ENCODE assay signal across 8 cellular contexts in genomic region chr16:50665128-50665878, GRCh38. TPM values are rescaled to one million over a fixed set of nuclear protein-coding genes. Genes with fewer than 3 reads are reported as not detected.
DNase-seq lines count a peak whose midpoint lies in the region; TF ChIP-seq lines count a peak whose summit lies in the region.

No MANE protein-coding gene starts in this region.

- H4K20me1 ChIP-seq in MM.1S (ENCODE audit: insufficient read depth, low read length): no peaks in the 10 kb centered on the region

- no peaks in the 10 kb centered on the region for H3K9me3 ChIP-seq in MM.1S (replicated peaks; ENCODE audit: insufficient read depth, low read length)
- no peaks in the 10 kb centered on the region for H3K9me3 ChIP-seq in uterus

- DNase-seq in NCI-H2196 (lab: John Stamatoyannopoulos, UW; ENCODE audit: unreplicated experiment): peak; percentile 61
- DNase-seq in NCI-H2196 treated with DMSO at 0.1 percent for 48 hours (lab: John Stamatoyannopoulos, UW; ENCODE audit: unreplicated experiment): no peak
- DNase-seq in MM.1S: peak; percentile 52
- DNase-seq in T1000 (lab: John Stamatoyannopoulos, UW): peak; percentile 45
- peak; percentile 75 for DNase-seq in astrocyte of the spinal cord (ENCODE audit: low read depth, low spot score)
- peak; percentile 37 to 54 for DNase-seq in hippocampal formation (lab: John Stamatoyannopoulos, UW)
- DNase-seq in renal cortical epithelial cell (ENCODE audit: low read depth): peak; percentile 34
- peak; percentile 75 to 85 for DNase-seq in uterus

- no peaks in the 10 kb centered on the region; the same call in 1 of the 2 replicates for H3F3A ChIP-seq in MM.1S (ENCODE audit: insufficient read depth, low read length)

- in situ Hi-C loops in astrocyte of the spinal cord (cut with HindIII; ENCODE audit: low sequenced_read_pairs): no loop called here

- H3K36me3 ChIP-seq in MM.1S (replicated peaks; ENCODE audit: insufficient read depth, low read length): no peaks in the 10 kb centered on the region
- no peaks in the 10 kb centered on the region for H3K36me3 ChIP-seq in uterus

- H3K27ac ChIP-seq in MM.1S (ENCODE audit: low read length) (no peak overlapping the region), uterus (peak overlapping the region; percentile 52 to 62)

- intact Hi-C loops in uterus (cut with DNase I; ENCODE audit: low total_unique reads): no loop called here

- no peaks in the 10 kb centered on the region for H3K79me2 ChIP-seq in MM.1S (ENCODE audit: low read length)

- H3K27me3 ChIP-seq in MM.1S (replicated peaks; ENCODE audit: insufficient read depth, low read length) (no peaks in the 10 kb centered on the region), uterus (no peaks in the 10 kb centered on the region)

- H3K4me3 ChIP-seq in MM.1S (ENCODE audit: low read length) (peak overlapping the region; percentile 48), astrocyte of the spinal cord (ENCODE audit: low read depth, low read length) (peak overlapping the region; percentile 50), uterus (peak overlapping the region; percentile 26 to 39)

- H3K4me2 ChIP-seq in MM.1S (ENCODE audit: low read depth, low read length): peak overlapping the region; percentile 70

- peak overlapping the region; percentile 83 for H2AFZ ChIP-seq in MM.1S (ENCODE audit: low read length)

- no peak for TF ChIP-seq POLR2A in uterus (IDR thresholded peaks at IDR 0.05)

- H3K9me2 ChIP-seq in MM.1S (replicated peaks; ENCODE audit: insufficient read depth, low read length): no peaks in the 10 kb centered on the region

- H3K4me1 ChIP-seq in MM.1S (ENCODE audit: low read length) (no peaks in the 10 kb centered on the region), uterus (no peaks in the 10 kb centered on the region)

- peak; percentile 80 for TF ChIP-seq CTCF in MM.1S (IDR thresholded peaks at IDR 0.05; ENCODE audit: low read length)
- peak; percentile 86 for TF ChIP-seq CTCF in astrocyte of the spinal cord (IDR thresholded peaks at IDR 0.05; ENCODE audit: low read depth, low read length)
- peak; percentile 84 to 93 (median 88) for TF ChIP-seq CTCF in uterus (IDR thresholded peaks at IDR 0.05)

- H3K9ac ChIP-seq in MM.1S (ENCODE audit: low read length): peak overlapping the region; percentile 23; the same call in 1 of the 2 replicates

RNA-seq across cellular contexts. Expression of gene SNX20, which starts 15.8 kb away (rescaled TPM):
- total RNA-seq in renal cortical epithelial cell (not detected in 2 replicates), uterus (1 to 10 TPM in 3 of 4 donors, under 1 TPM in 1; 0.76 to 7.7 (median 4.4) TPM)

RNA-seq across cellular contexts. Expression of gene NOD2, which starts 28.1 kb away (rescaled TPM):
- total RNA-seq in renal cortical epithelial cell (0.10 and 0.17 TPM in 2 replicates), uterus (1 to 10 TPM in 3 of 4 donors, not detected in 1; 1.5 to 5.6 (median 1.9) TPM)
